In the genomic region with DNA sequence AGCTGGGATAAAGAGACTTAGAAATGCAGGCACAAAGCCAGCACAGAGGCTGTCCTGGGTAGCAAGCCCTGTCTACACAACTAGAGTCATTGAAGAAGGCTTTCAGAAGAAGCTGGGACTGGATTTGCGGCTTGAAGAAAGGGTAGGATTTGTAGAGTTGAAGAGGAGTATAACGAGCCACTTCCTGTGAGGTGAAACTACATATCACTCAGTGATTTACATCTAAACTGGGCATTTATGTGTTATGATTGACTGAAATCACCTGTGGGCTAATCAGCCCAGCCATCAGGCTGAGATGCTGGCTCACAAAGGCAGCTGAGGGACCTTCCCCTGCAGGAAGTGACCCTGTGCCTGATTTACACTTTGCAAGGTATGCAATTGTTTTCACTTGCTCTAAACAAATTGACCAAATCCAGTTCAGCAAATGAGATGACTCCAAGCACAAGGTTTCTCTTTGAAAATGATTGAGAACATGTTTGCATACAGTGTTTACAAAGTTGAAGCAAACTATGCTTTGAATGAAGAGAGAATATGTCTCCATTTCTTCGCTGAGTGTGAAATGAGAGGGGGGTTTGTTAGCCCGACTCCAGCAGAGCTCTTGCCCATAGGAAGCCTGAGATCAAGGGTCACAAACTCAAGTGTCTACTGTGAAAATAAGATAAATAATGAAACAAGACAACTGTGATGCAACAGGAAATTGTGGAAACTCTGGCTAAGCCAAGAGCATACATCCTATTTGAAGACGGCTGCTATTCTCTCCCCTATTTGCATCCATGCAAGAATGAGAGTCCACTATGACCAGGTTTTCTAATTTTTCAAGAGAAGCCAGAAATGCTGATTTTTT, we compare ENCODE assay signal across 11 cellular contexts.
DNase-seq lines count a peak whose midpoint lies in the region; ATAC-seq and TF ChIP-seq lines count a peak whose summit lies in the region.
"Had no signal": no experiment of that assay in that cellular context is flagged by ENCODE, and none has a peak within 500 bp of the region (broad histone marks: within the 10 kb centered on the region; RNA-seq: fewer than 3 reads in every experiment).

No MANE protein-coding gene starts in this region.

- H3K36me3 Mint-ChIP-seq in T-helper 2 cell treated with Interferon-gamma antibody and Interleukin-4, amounts not matched to agents 5 μg/mL and 100 μg/mL, for 36 hours (ENCODE audit: low read depth), result no peaks in the 10 kb centered on the region

- H3K27me3 Mint-ChIP-seq in T-helper 2 cell treated with Interferon-gamma antibody and Interleukin-4, amounts not matched to agents 5 μg/mL and 100 μg/mL, for 36 hours (ENCODE audit: low read depth), result peaks cover 8% of the 10 kb centered on the region

- peaks cover 18% of the 10 kb centered on the region for H3K4me1 Mint-ChIP-seq in T-helper 2 cell treated with Interferon-gamma antibody and Interleukin-4, amounts not matched to agents 5 μg/mL and 100 μg/mL, for 36 hours (ENCODE audit: low read depth)

- peak; percentile 33 for DNase-seq in GM12865 (ENCODE audit: low read depth)
- DNase-seq in T-helper 2 cell treated with Interferon-gamma antibody and Interleukin-4, amounts not matched to agents 5 μg/mL and 100 μg/mL, for 36 hours (ENCODE audit: low spot score), result peak; percentile 7
- peak; percentile 46 for DNase-seq in medulla oblongata (ENCODE audit: extremely low spot score)
- no peak for DNase-seq in HT-29 (ENCODE audit: low spot score)
- DNase-seq: activated CD4-positive, alpha-beta T cell treated with anti-CD3 and anti-CD28 coated beads for 1 hour; foreskin fibroblast had no signal

- H3K4me3 ChIP-seq in GM12865 (ENCODE audit: low read depth, low read length), result no peak overlapping the region
- H3K4me3 ChIP-seq: HAP-1 had no signal

- ATAC-seq in HG02852 (IDR thresholded peaks at IDR 0.05; ENCODE audit: unreplicated experiment) (peak; percentile 64), HG03342 (IDR thresholded peaks at IDR 0.05; ENCODE audit: unreplicated experiment) (no peak), GM18868 (IDR thresholded peaks at IDR 0.05; ENCODE audit: unreplicated experiment) (no peak), HG03378 (IDR thresholded peaks at IDR 0.05; ENCODE audit: unreplicated experiment) (no peak)

- peak overlapping the region; percentile 71 for H3K27ac Mint-ChIP-seq in T-helper 2 cell treated with Interferon-gamma antibody and Interleukin-4, amounts not matched to agents 5 μg/mL and 100 μg/mL, for 36 hours

- no peak for TF ChIP-seq CTCF in GM12865 (IDR thresholded peaks at IDR 0.05; ENCODE audit: insufficient read depth, low read depth, low read length, missing control alignments)

- H3K9me3 Mint-ChIP-seq in T-helper 2 cell treated with Interferon-gamma antibody and Interleukin-4, amounts not matched to agents 5 μg/mL and 100 μg/mL, for 36 hours, result no peaks in the 10 kb centered on the region

- H3K4me3 Mint-ChIP-seq in T-helper 2 cell treated with Interferon-gamma antibody and Interleukin-4, amounts not matched to agents 5 μg/mL and 100 μg/mL, for 36 hours, result peak overlapping the region; percentile 37
